In genomic region chr11:58586998-58587397, GRCh38 we compare ENCODE assay signal across 22 cellular contexts. TPM values are rescaled to one million over a fixed set of nuclear protein-coding genes. Genes with fewer than 3 reads are reported as not detected.
"Had no signal": no experiment of that assay in that cellular context is flagged by ENCODE, and none has a peak within 500 bp of the region (broad histone marks: within the 10 kb centered on the region; RNA-seq: fewer than 3 reads in every experiment).

No MANE protein-coding gene starts in this region.

- H3K36me3 ChIP-seq: breast epithelium, left ventricle myocardium inferior had no signal

- H2AFZ ChIP-seq: hepatocyte had no signal

- H3K27ac ChIP-seq: breast epithelium, coronary artery, esophagus muscularis mucosa, hepatocyte, left ventricle myocardium inferior, right lobe of liver, stomach, suprapubic skin, transverse colon had no signal

- H3K27ac Mint-ChIP-seq: activated CD4-positive, alpha-beta memory T cell treated with anti-CD3 and anti-CD28 coated beads, Interleukin-2, amount 10 ng/mL, durations not matched to agents 7 days and 5 days; activated CD4-positive, alpha-beta T cell treated with anti-CD3 and anti-CD28 coated beads, Interleukin-2, amount 10 ng/mL, durations not matched to agents 24 days and 14 days; activated naive CD4-positive, alpha-beta T cell treated with anti-CD3 and anti-CD28 coated beads, Interleukin-2, amount 50 U/mL, for 72 hours; activated T-helper 1 cell treated with anti-CD3 and anti-CD28 coated beads, Interleukin-12 subunit alpha, Interleukin-12 subunit beta, Interleukin-2, Interleukin-4 antibody, amounts not matched to agents 30 ng/mL and 10 ng/mL and 1 ng/mL, durations not matched to agents 14 hours and 24 hours and 36 hours had no signal

- H3K4me3 Mint-ChIP-seq: activated CD4-positive, alpha-beta memory T cell treated with anti-CD3 and anti-CD28 coated beads, Interleukin-2, amount 10 ng/mL, durations not matched to agents 7 days and 5 days; activated CD4-positive, alpha-beta T cell treated with anti-CD3 and anti-CD28 coated beads, Interleukin-2, amount 10 ng/mL, durations not matched to agents 24 days and 14 days; activated T-helper 1 cell treated with anti-CD3 and anti-CD28 coated beads, Interleukin-12 subunit alpha, Interleukin-12 subunit beta, Interleukin-2, Interleukin-4 antibody, amounts not matched to agents 30 ng/mL and 10 ng/mL and 1 ng/mL, durations not matched to agents 14 hours and 24 hours and 36 hours; neural crest cell had no signal

- H3K27me3 ChIP-seq: breast epithelium, esophagus muscularis mucosa, hepatocyte, right lobe of liver, stomach, suprapubic skin, transverse colon had no signal

- DNase-seq: activated CD4-positive, alpha-beta memory T cell treated with anti-CD3 and anti-CD28 coated beads, Interleukin-2, amount 10 ng/mL, durations not matched to agents 7 days and 5 days; activated CD4-positive, alpha-beta T cell treated with anti-CD3 and anti-CD28 coated beads, Interleukin-2, amount 10 ng/mL, durations not matched to agents 24 days and 14 days; activated gamma-delta T cell; glutamatergic neuron; left ventricle myocardium inferior; posterior cingulate gyrus; right lobe of liver; stimulated activated CD4-positive, alpha-beta T cell treated with anti-CD3 and anti-CD28 coated beads, Interleukin-1b, Interleukin-23, amount 100 ng/mL, for 48 hours; stomach; T1000; transverse colon had no signal

- H3K9me3 Mint-ChIP-seq: activated CD4-positive, alpha-beta memory T cell treated with anti-CD3 and anti-CD28 coated beads, Interleukin-2, amount 10 ng/mL, durations not matched to agents 7 days and 5 days; activated CD4-positive, alpha-beta T cell treated with anti-CD3 and anti-CD28 coated beads, Interleukin-2, amount 10 ng/mL, durations not matched to agents 24 days and 14 days; activated naive CD4-positive, alpha-beta T cell treated with anti-CD3 and anti-CD28 coated beads, Interleukin-2, amount 50 U/mL, for 72 hours; activated T-helper 1 cell treated with anti-CD3 and anti-CD28 coated beads, Interleukin-12 subunit alpha, Interleukin-12 subunit beta, Interleukin-2, Interleukin-4 antibody, amounts not matched to agents 30 ng/mL and 10 ng/mL and 1 ng/mL, durations not matched to agents 14 hours and 24 hours and 36 hours; neural crest cell had no signal

- H3K27me3 Mint-ChIP-seq: activated CD4-positive, alpha-beta memory T cell treated with anti-CD3 and anti-CD28 coated beads, Interleukin-2, amount 10 ng/mL, durations not matched to agents 7 days and 5 days; activated CD4-positive, alpha-beta T cell treated with anti-CD3 and anti-CD28 coated beads, Interleukin-2, amount 10 ng/mL, durations not matched to agents 24 days and 14 days had no signal

- ATAC-seq: activated naive CD4-positive, alpha-beta T cell treated with anti-CD3 and anti-CD28 coated beads, Interleukin-2, amount 50 U/mL, for 72 hours; right lobe of liver had no signal

- H3K4me2 ChIP-seq: hepatocyte had no signal

- H3K9me3 ChIP-seq: breast epithelium, esophagus muscularis mucosa, left ventricle myocardium inferior, right lobe of liver, stomach, suprapubic skin, transverse colon had no signal

- FAIRE-seq: frontal cortex, urothelium cell line had no signal

- H3K4me3 ChIP-seq: breast epithelium, coronary artery, esophagus muscularis mucosa, hepatocyte, left ventricle myocardium inferior, right lobe of liver, skin epidermis, stomach, suprapubic skin, transverse colon had no signal

RNA-seq across cellular contexts. Expression of gene CNTF, which starts 35.5 kb away (rescaled TPM):
- polyA plus RNA-seq: hepatocyte had no signal
